ENCODE assay signal across 10 cellular contexts in the genomic region with DNA sequence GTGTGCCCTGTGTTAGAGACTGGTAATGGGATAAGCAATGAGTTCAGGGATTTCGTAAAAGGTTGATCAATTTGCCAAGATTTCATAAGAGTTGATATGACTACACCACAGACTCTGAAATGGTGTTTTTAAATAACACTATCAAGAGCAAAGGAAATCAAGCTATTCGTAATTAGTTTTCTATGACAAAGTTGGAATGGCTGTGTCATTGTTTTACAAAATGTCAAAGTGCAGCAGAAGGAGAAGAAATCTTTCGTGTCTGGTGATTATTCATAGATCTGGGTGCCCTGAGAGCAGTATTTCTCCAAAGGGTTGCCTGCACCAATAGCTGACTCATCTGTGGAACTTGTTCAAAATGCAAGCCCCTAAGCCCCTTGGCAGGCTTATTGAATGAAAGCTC.
DNase-seq lines count a peak whose midpoint lies in the region; ATAC-seq and TF ChIP-seq lines count a peak whose summit lies in the region.
"Had no signal": no experiment of that assay in that cellular context is flagged by ENCODE, and none has a peak within 500 bp of the region (broad histone marks: within the 10 kb centered on the region; RNA-seq: fewer than 3 reads in every experiment).

No MANE protein-coding gene starts in this region.

- no peak overlapping the region for H3K27ac Mint-ChIP-seq in activated CD4-positive, alpha-beta T cell treated with anti-CD3 and anti-CD28 coated beads for 36 hours

- H3K9ac ChIP-seq in KMS-11 (peak overlapping the region; percentile 47; the same call in 1 of the 2 replicates), colonic mucosa (ENCODE audit: low read depth in 2 of 2, low read length in 2 of 2) (no peak overlapping the region)

- ATAC-seq in activated CD4-positive, alpha-beta T cell treated with anti-CD3 and anti-CD28 coated beads for 36 hours = peak; percentile 36
- ATAC-seq in HG02623 (IDR thresholded peaks at IDR 0.05; ENCODE audit: unreplicated experiment) (peak; percentile 28), sciatic nerve (peak; percentile 78)

- TF ChIP-seq CTCF in KMS-11 (conservative IDR thresholded peaks at IDR 0.05; ENCODE audit: low read depth, low read length) (no peak), colonic mucosa (IDR thresholded peaks at IDR 0.05) (no peak)

- no peaks in the 10 kb centered on the region for H3K36me3 Mint-ChIP-seq in activated CD4-positive, alpha-beta T cell treated with anti-CD3 and anti-CD28 coated beads for 36 hours (ENCODE audit: low read depth)

- no peaks in the 10 kb centered on the region for H3K9me3 ChIP-seq in colonic mucosa
- H3K9me3 ChIP-seq: transverse colon had no signal

- peak overlapping the region; percentile 85 for H3K27ac ChIP-seq in KMS-11
- no peak overlapping the region for H3K27ac ChIP-seq in colonic mucosa
- H3K27ac ChIP-seq: transverse colon had no signal

- no peaks in the 10 kb centered on the region for H4K20me1 ChIP-seq in KMS-11 (ENCODE audit: insufficient read depth)

- no peak for DNase-seq in activated CD4-positive, alpha-beta T cell treated with anti-CD3 and anti-CD28 coated beads for 36 hours
- no peak for DNase-seq in activated CD4-positive, alpha-beta T cell treated with anti-CD3 and anti-CD28 coated beads for 48 hours
- DNase-seq in sciatic nerve (ENCODE audit: low spot score) = no peak
- no peak for DNase-seq in amniotic stem cell (lab: John Stamatoyannopoulos, UW)
- no peak for DNase-seq in SHP77 (lab: John Stamatoyannopoulos, UW)
- DNase-seq in colonic mucosa = no peak
- DNase-seq: transverse colon had no signal

- H3K4me1 Mint-ChIP-seq in activated CD4-positive, alpha-beta T cell treated with anti-CD3 and anti-CD28 coated beads for 36 hours = peaks cover 11% of the 10 kb centered on the region

- peak overlapping the region; percentile 55; the same call in 1 of the 2 replicates for H2AFZ ChIP-seq in KMS-11 (ENCODE audit: low read depth)

- CTCF ChIA-PET in activated CD4-positive, alpha-beta T cell treated with anti-CD3 and anti-CD28 coated beads for 36 hours (lab: Charles Lee) = interaction anchor here (0.6 to 2.9 kb wide), 4 partner anchors 11 to 159 kb away, joined by 3 to 10 read pairs (median 4); no protein-coding TSS in a partner anchor

- intact Hi-C loops in activated CD4-positive, alpha-beta T cell treated with anti-CD3 and anti-CD28 coated beads for 36 hours (cut with DNase I, micrococcal nuclease) = no loop called here
- intact Hi-C loops in sciatic nerve (cut with DNase I) = no loop called here
- intact Hi-C loops in colonic mucosa (cut with DNase I) = no loop called here

- peaks cover 38% of the 10 kb centered on the region for H3K4me1 ChIP-seq in KMS-11 (ENCODE audit: low read depth, poor library complexity, severe bottlenecking)
- no peaks in the 10 kb centered on the region for H3K4me1 ChIP-seq in colonic mucosa
- H3K4me1 ChIP-seq: transverse colon had no signal

- no peak overlapping the region for H3K4me3 Mint-ChIP-seq in activated CD4-positive, alpha-beta T cell treated with anti-CD3 and anti-CD28 coated beads for 36 hours

- no peaks in the 10 kb centered on the region for H3K79me2 ChIP-seq in KMS-11 (ENCODE audit: insufficient read depth, low read depth)

- H3K27me3 ChIP-seq in KMS-11 (ENCODE audit: insufficient read depth, low read depth) (no peaks in the 10 kb centered on the region), colonic mucosa (no peaks in the 10 kb centered on the region)
- H3K27me3 ChIP-seq: transverse colon had no signal

- peak overlapping the region; percentile 81 for H3K4me2 ChIP-seq in KMS-11

- POLR2A ChIA-PET in activated CD4-positive, alpha-beta T cell treated with anti-CD3 and anti-CD28 coated beads for 36 hours (lab: Charles Lee) = no interaction called here

- H3K36me3 ChIP-seq in KMS-11 (ENCODE audit: insufficient read depth) (no peaks in the 10 kb centered on the region), colonic mucosa (no peaks in the 10 kb centered on the region)
- H3K36me3 ChIP-seq: transverse colon had no signal

- peaks cover 17% of the 10 kb centered on the region for H3K27me3 Mint-ChIP-seq in activated CD4-positive, alpha-beta T cell treated with anti-CD3 and anti-CD28 coated beads for 36 hours

- no peaks in the 10 kb centered on the region for H3K9me3 Mint-ChIP-seq in activated CD4-positive, alpha-beta T cell treated with anti-CD3 and anti-CD28 coated beads for 36 hours (ENCODE audit: low read depth)
- H3K9me3 Mint-ChIP-seq: activated T-helper 2 cell treated with anti-CD3 and anti-CD28 coated beads, Interferon-gamma antibody, Interleukin-2, Interleukin-4, amounts not matched to agents 10 μg/mL and 5 μg/mL and 100 μg/mL, durations not matched to agents 14 hours and 24 hours and 36 hours had no signal

- peak overlapping the region; percentile 39 for H3K4me3 ChIP-seq in KMS-11 (IDR thresholded peaks at IDR 0.05; ENCODE audit: insufficient read depth, low read depth, low read length)
- no peak overlapping the region for H3K4me3 ChIP-seq in colonic mucosa
- H3K4me3 ChIP-seq: transverse colon had no signal

Comparison
In these comparisons a context has a peak if more than half of its experiments do, and no peak if none do; other contexts are left out.
1. ATAC-seq: peak in every context shown above with its lines; median percentile 78 in sciatic nerve; 36 in activated CD4-positive, alpha-beta T cell treated with anti-CD3 and anti-CD28 coated beads for 36 hours; 28 in HG02623.